ENCODE assay signal across 8 cellular contexts in genomic region chr1:9292361-9293240, GRCh38. TPM values are rescaled to one million over a fixed set of nuclear protein-coding genes. Genes with fewer than 3 reads are reported as not detected.
DNase-seq lines count a peak whose midpoint lies in the region; ATAC-seq and TF ChIP-seq lines count a peak whose summit lies in the region.

SPSB1 (plus strand) TSS chr1:9292894; CDS start chr1:9355892, 62,998 bp downstream.

- no peak for ATAC-seq in HG03039 (IDR thresholded peaks at IDR 0.05; ENCODE audit: unreplicated experiment)

- H3K27ac ChIP-seq in HL-60 (replicated peaks) (no peak within 1 kb of the TSS), SJCRH30 (no peak within 1 kb of the TSS), neutrophil (no peak within 1 kb of the TSS), tibial artery (peak within 1 kb of the TSS; percentile 91 to 98)

- peak within 1 kb of the TSS; percentile 81 for H3K9ac ChIP-seq in ES-I3 (ENCODE audit: low read depth, low read length)

- peak within 1 kb of the TSS; percentile 62 for H3K4me3 Mint-ChIP-seq in activated naive CD4-positive, alpha-beta T cell treated with anti-CD3 and anti-CD28 coated beads, Interleukin-2, amount 10 ng/mL, durations not matched to agents 7 days and 5 days

- peaks cover 12% of the 10 kb centered on the region for H3K4me1 Mint-ChIP-seq in activated naive CD4-positive, alpha-beta T cell treated with anti-CD3 and anti-CD28 coated beads, Interleukin-2, amount 10 ng/mL, durations not matched to agents 7 days and 5 days

- H3K27me3 ChIP-seq in HL-60 (ENCODE audit: insufficient read depth, poor library complexity, severe bottlenecking) (peaks cover 2% of the 10 kb centered on the region), SJCRH30 (peaks cover 18% of the 10 kb centered on the region), neutrophil (peaks cover 77% of the 10 kb centered on the region), tibial artery (no peaks in the 10 kb centered on the region)

- H3K4me1 ChIP-seq in ES-I3 (ENCODE audit: insufficient read depth, low read length): peaks cover 8% of the 10 kb centered on the region; the same call in 1 of the 2 replicates
- H3K4me1 ChIP-seq in SJCRH30: no peaks in the 10 kb centered on the region
- H3K4me1 ChIP-seq in neutrophil (ENCODE audit: control insufficient read depth in 1 of 2, insufficient read depth in 1 of 2, low read depth in 1 of 2, low read length in 1 of 2): peaks cover 18 to 20% of the 10 kb centered on the region in 2 experiments
- H3K4me1 ChIP-seq in tibial artery: peaks cover 6 to 62% (median 48%) of the 10 kb centered on the region in 4 donors

- peak within 1 kb of the TSS; percentile 48 for H3K4me3 ChIP-seq in HL-60 (replicated peaks; ENCODE audit: insufficient read depth, low read length)
- peak within 1 kb of the TSS; percentile 46 for H3K4me3 ChIP-seq in SJCRH30
- H3K4me3 ChIP-seq in neutrophil (ENCODE audit: low read depth in 1 of 2, low read length in 1 of 2): peak within 1 kb of the TSS; percentile 57 to 68
- peak within 1 kb of the TSS; percentile 81 to 92 for H3K4me3 ChIP-seq in tibial artery

- DNase-seq in HL-60 (ENCODE audit: low read depth in 1 of 2, low spot score in 1 of 2) (peak; percentile 41 to 61), SJCRH30 (peak in 1 of 2 experiments; percentile 44), glomerular endothelial cell (ENCODE audit: extremely low read depth, low read depth, low spot score) (no peak), tibial artery (peak; percentile 65 to 89)
- peak; percentile 76 for DNase-seq in activated naive CD4-positive, alpha-beta T cell treated with anti-CD3 and anti-CD28 coated beads, Interleukin-2, amount 10 ng/mL, durations not matched to agents 7 days and 5 days

- H3K27ac Mint-ChIP-seq in activated naive CD4-positive, alpha-beta T cell treated with anti-CD3 and anti-CD28 coated beads, Interleukin-2, amount 10 ng/mL, durations not matched to agents 7 days and 5 days: no peak within 1 kb of the TSS

- CTCF ChIA-PET in activated naive CD4-positive, alpha-beta T cell treated with anti-CD3 and anti-CD28 coated beads, Interleukin-2, amount 10 ng/mL, durations not matched to agents 7 days and 5 days (lab: Charles Lee): interaction anchor here (1.1 to 4.1 kb wide), 4 partner anchors 11 to 198 kb away, joined by 3 to 122 read pairs (median 4); no protein-coding TSS in a partner anchor

- TF ChIP-seq CTCF in HL-60 (IDR thresholded peaks at IDR 0.05; ENCODE audit: insufficient read depth, low read length) (no peak), neutrophil (IDR thresholded peaks at IDR 0.05) (no peak), tibial artery (IDR thresholded peaks at IDR 0.05) (no peak)

- intact Hi-C loops in tibial artery (cut with DNase I; ENCODE audit: low total_unique reads): loop anchor here (10.0 kb wide), 1 partner anchor 62 kb away; no protein-coding TSS in a partner anchor

- peaks cover 11% of the 10 kb centered on the region for H3K9me3 Mint-ChIP-seq in activated naive CD4-positive, alpha-beta T cell treated with anti-CD3 and anti-CD28 coated beads, Interleukin-2, amount 10 ng/mL, durations not matched to agents 7 days and 5 days

- H3K36me3 ChIP-seq in ES-I3 (ENCODE audit: insufficient read depth, low read length): no peaks in the 10 kb centered on the region
- H3K36me3 ChIP-seq in SJCRH30: no peaks in the 10 kb centered on the region
- H3K36me3 ChIP-seq in neutrophil: no peaks in the 10 kb centered on the region
- H3K36me3 ChIP-seq in tibial artery: no peaks in the 10 kb centered on the region

- H3K9me3 ChIP-seq in ES-I3 (ENCODE audit: control insufficient read depth, insufficient read depth, low read length): peaks cover 8% of the 10 kb centered on the region
- peaks cover 16% of the 10 kb centered on the region for H3K9me3 ChIP-seq in SJCRH30 (replicated peaks)
- H3K9me3 ChIP-seq in neutrophil: no peaks in the 10 kb centered on the region
- H3K9me3 ChIP-seq in tibial artery: peaks cover 0 to 14% (median 9%) of the 10 kb centered on the region in 3 donors

- peaks cover 5% of the 10 kb centered on the region for H3K36me3 Mint-ChIP-seq in activated naive CD4-positive, alpha-beta T cell treated with anti-CD3 and anti-CD28 coated beads, Interleukin-2, amount 10 ng/mL, durations not matched to agents 7 days and 5 days

- peaks cover 22% of the 10 kb centered on the region for H3K27me3 Mint-ChIP-seq in activated naive CD4-positive, alpha-beta T cell treated with anti-CD3 and anti-CD28 coated beads, Interleukin-2, amount 10 ng/mL, durations not matched to agents 7 days and 5 days

RNA-seq across cellular contexts. Expression of gene SPSB1, which starts in this region (rescaled TPM):
- total RNA-seq in SJCRH30 (2014; rRNA removed; shearing (Covaris generic)): 0.20 and 0.43 TPM in 2 replicates
- total RNA-seq in glomerular endothelial cell: 29.0 and 66.0 TPM in 2 replicates

Comparison
In these comparisons a context has a peak if more than half of its experiments do, and no peak if none do; other contexts are left out.
1. RNA of gene SPSB1 (total RNA-seq): 29.0 to 66.0 TPM in glomerular endothelial cell; 0.20 to 0.43 TPM in SJCRH30; every median in the first group is over 10 times any median in the second.
2. H3K27ac ChIP-seq: peak in tibial artery (2 of 2); none in HL-60 (single experiment), SJCRH30 (single experiment) and neutrophil (single experiment).
3. Peak in every context shown above with its lines, with median percentiles within 50 percentile points of each other: H3K4me3 ChIP-seq.